ENCODE assay signal across 9 cellular contexts in genomic region chr2:190637331-190637734, GRCh38. TPM values are rescaled to one million over a fixed set of nuclear protein-coding genes. Genes with fewer than 3 reads are reported as not detected.
DNase-seq lines count a peak whose midpoint lies in the region; ATAC-seq and TF ChIP-seq lines count a peak whose summit lies in the region.
"Had no signal": no experiment of that assay in that cellular context is flagged by ENCODE, and none has a peak within 500 bp of the region (broad histone marks: within the 10 kb centered on the region; RNA-seq: fewer than 3 reads in every experiment).

No MANE protein-coding gene starts in this region.

- TF ChIP-seq CTCF in gastroesophageal sphincter (IDR thresholded peaks at IDR 0.05): no peak

- no peak for TF ChIP-seq POLR2A in gastroesophageal sphincter (IDR thresholded peaks at IDR 0.05)

- H3K27ac ChIP-seq in SJCRH30 (peak overlapping the region; percentile 27; the same call in 1 of the 2 replicates), gastroesophageal sphincter (peak overlapping the region; percentile 73 to 88 (median 80))

- H3K9me3 ChIP-seq in SJCRH30 (replicated peaks) (no peaks in the 10 kb centered on the region), gastroesophageal sphincter (no peaks in the 10 kb centered on the region)

- WGBS in gastroesophageal sphincter (ENCODE audit: low coverage in 1 of 2), 2 donors: 27 to 44% methylated on average over 1 of the region's 1 CpG

- H3K4me3 ChIP-seq in SJCRH30 (no peak overlapping the region), gastroesophageal sphincter (no peak overlapping the region)

- peak; percentile 43 for DNase-seq in EL
- DNase-seq in SJCRH30: no peak
- peak; percentile 74 for DNase-seq in retina
- no peak for DNase-seq in stimulated activated CD4-positive, alpha-beta T cell treated with anti-CD3 and anti-CD28 coated beads, Interleukin-1b, Interleukin-23, amount 100 ng/mL, for 48 hours
- no peak for DNase-seq in activated CD4-positive, CD25-positive, alpha-beta regulatory T cell (lab: John Stamatoyannopoulos, UW)
- no peak for DNase-seq in SK-N-DZ (ENCODE audit: low spot score)
- DNase-seq in NCI-H2196 treated with DMSO at 0.1 percent for 48 hours (lab: John Stamatoyannopoulos, UW; ENCODE audit: unreplicated experiment): no peak
- DNase-seq: NCI-H2171 had no signal

- no peaks in the 10 kb centered on the region for H3K27me3 ChIP-seq in SJCRH30
- H3K27me3 ChIP-seq in gastroesophageal sphincter: no peaks in the 10 kb centered on the region

- peak; percentile 72 for ATAC-seq in gastroesophageal sphincter

- TF ChIP-seq EP300 in gastroesophageal sphincter (IDR thresholded peaks at IDR 0.05): no peak

- H3K4me1 ChIP-seq in SJCRH30 (peaks cover 20% of the 10 kb centered on the region), gastroesophageal sphincter (peaks cover 24 to 53% (median 32%) of the 10 kb centered on the region in 3 donors)

- H3K36me3 ChIP-seq in SJCRH30 (no peaks in the 10 kb centered on the region), gastroesophageal sphincter (no peaks in the 10 kb centered on the region)

RNA-seq across cellular contexts. Expression of gene NAB1, which starts 11.6 kb away (rescaled TPM):
- total RNA-seq in SJCRH30 (2014; rRNA removed; shearing (Covaris generic)): 130 and 137 TPM in 2 replicates
- 10 to 100 TPM; 50.9 to 98.5 (median 73.8) TPM for total RNA-seq in gastroesophageal sphincter
- 35.3 and 39.6 TPM in 2 replicates for polyA plus RNA-seq in SK-N-DZ (2014; cell fraction: cytosol; rRNA removed)
- polyA plus RNA-seq in SK-N-DZ (2014; cell fraction: nucleus; rRNA removed): 75.3 and 106 TPM in 2 replicates

Comparison
In these comparisons a context has a peak if more than half of its experiments do, and no peak if none do; other contexts are left out.
1. DNase-seq: peak in EL (single experiment) and retina (single experiment); none in SJCRH30 (0 of 2), stimulated activated CD4-positive, alpha-beta T cell treated with anti-CD3 and anti-CD28 coated beads, Interleukin-1b, Interleukin-23, amount 100 ng/mL, for 48 hours (single experiment), activated CD4-positive, CD25-positive, alpha-beta regulatory T cell (0 of 4), SK-N-DZ (single experiment) and NCI-H2196 treated with DMSO at 0.1 percent for 48 hours (single experiment).